In genomic region chr1:26853156-26853555, GRCh38 we compare ENCODE assay signal across 8 cellular contexts. TPM values are rescaled to one million over a fixed set of nuclear protein-coding genes. Genes with fewer than 3 reads are reported as not detected.
A peak's percentile ranks its signal among the peaks of the same experiment; 100 is the strongest.
DNase-seq lines count a peak whose midpoint lies in the region; ATAC-seq and TF ChIP-seq lines count a peak whose summit lies in the region.

No MANE protein-coding gene starts in this region.

- H3K36me3 Mint-ChIP-seq in activated CD8-positive, alpha-beta T cell treated with anti-CD3 and anti-CD28 coated beads for 36 hours (ENCODE audit: low read depth): peaks cover 47% of the 10 kb centered on the region
- peaks cover 43% of the 10 kb centered on the region for H3K36me3 Mint-ChIP-seq in mesothelial cell of epicardium

- H3K27me3 ChIP-seq in BE2C: no peaks in the 10 kb centered on the region
- H3K27me3 ChIP-seq in H7 (ENCODE audit: control insufficient read depth, insufficient read depth, low read length): no peaks in the 10 kb centered on the region
- no peaks in the 10 kb centered on the region for H3K27me3 ChIP-seq in effector memory CD4-positive, alpha-beta T cell (replicated peaks; ENCODE audit: control insufficient read depth, insufficient read depth, low read length, poor library complexity, severe bottlenecking)

- no peak overlapping the region for H3K4me3 Mint-ChIP-seq in activated CD8-positive, alpha-beta T cell treated with anti-CD3 and anti-CD28 coated beads for 36 hours
- H3K4me3 Mint-ChIP-seq in mesothelial cell of epicardium: no peak overlapping the region

- no peaks in the 10 kb centered on the region for H3K9me3 Mint-ChIP-seq in activated CD8-positive, alpha-beta T cell treated with anti-CD3 and anti-CD28 coated beads for 36 hours
- no peaks in the 10 kb centered on the region for H3K9me3 Mint-ChIP-seq in mesothelial cell of epicardium

- no peaks in the 10 kb centered on the region for H3K4me1 ChIP-seq in BE2C
- H3K4me1 ChIP-seq in effector memory CD4-positive, alpha-beta T cell (ENCODE audit: control insufficient read depth, insufficient read depth, low read length, poor library complexity, severe bottlenecking): no peaks in the 10 kb centered on the region

- POLR2A ChIA-PET in activated CD8-positive, alpha-beta T cell treated with anti-CD3 and anti-CD28 coated beads for 36 hours (lab: Charles Lee): no interaction called here

- no peaks in the 10 kb centered on the region for H3K9me3 ChIP-seq in BE2C
- H3K9me3 ChIP-seq in effector memory CD4-positive, alpha-beta T cell (ENCODE audit: control insufficient read depth, low read length): no peaks in the 10 kb centered on the region

- no peak overlapping the region for H3K4me3 ChIP-seq in BE2C (ENCODE audit: low read depth, low read length)
- H3K4me3 ChIP-seq in H7 (ENCODE audit: insufficient read depth, low read depth, low read length): no peak overlapping the region
- H3K4me3 ChIP-seq in effector memory CD4-positive, alpha-beta T cell (ENCODE audit: insufficient read depth, low read depth, low read length, poor library complexity, severe bottlenecking): no peak overlapping the region

- peak; percentile 72 for ATAC-seq in activated CD8-positive, alpha-beta T cell treated with anti-CD3 and anti-CD28 coated beads for 36 hours
- no peak for ATAC-seq in HG03521 (IDR thresholded peaks at IDR 0.05; ENCODE audit: unreplicated experiment)

- H3K27ac ChIP-seq in effector memory CD4-positive, alpha-beta T cell (ENCODE audit: insufficient read depth, low read length, poor library complexity, severe bottlenecking): no peak overlapping the region

- H3K27ac Mint-ChIP-seq in activated CD8-positive, alpha-beta T cell treated with anti-CD3 and anti-CD28 coated beads for 36 hours: no peak overlapping the region
- no peak overlapping the region for H3K27ac Mint-ChIP-seq in mesothelial cell of epicardium

- DNase-seq in BE2C: peak; percentile 86
- DNase-seq in H7: peak; percentile 93
- DNase-seq in NCI-H774 (lab: John Stamatoyannopoulos, UW): peak; percentile 15
- peak; percentile 82 for DNase-seq in activated CD8-positive, alpha-beta T cell treated with anti-CD3 and anti-CD28 coated beads for 36 hours
- peak; percentile 57 to 68 (median 58) for DNase-seq in effector memory CD4-positive, alpha-beta T cell
- peak; percentile 63 to 84 for DNase-seq in mesothelial cell of epicardium (ENCODE audit: low spot score in 2 of 2, unreplicated experiment in 2 of 2)
- DNase-seq in stimulated activated CD8-positive, alpha-beta memory T cell treated with anti-CD3 and anti-CD28 coated beads, Interleukin-4, amount 100 ng/mL, for 1 hour (ENCODE audit: low read depth in 2 of 2, low spot score in 1 of 2): peak; percentile 71 to 73

- CTCF ChIA-PET in activated CD8-positive, alpha-beta T cell treated with anti-CD3 and anti-CD28 coated beads for 36 hours (lab: Charles Lee): interaction anchor here (1.5 kb wide), 1 partner anchor 30 kb away, joined by 3 read pairs; no protein-coding TSS in a partner anchor

- TF ChIP-seq CTCF in BE2C (IDR thresholded peaks at IDR 0.05; ENCODE audit: low read depth, low read length) (peak; percentile 79), mesothelial cell of epicardium (IDR thresholded peaks at IDR 0.05; ENCODE audit: unreplicated experiment) (peak; percentile 61)
- TF ChIP-seq CTCF in activated CD8-positive, alpha-beta T cell treated with anti-CD3 and anti-CD28 coated beads for 36 hours (IDR thresholded peaks at IDR 0.05): peak; percentile 76

- peaks cover 3% of the 10 kb centered on the region; the same call in 1 of the 2 replicates for H3K36me3 ChIP-seq in BE2C
- H3K36me3 ChIP-seq in H7 (replicated peaks; ENCODE audit: control insufficient read depth, insufficient read depth, low read length): peaks cover 18% of the 10 kb centered on the region
- H3K36me3 ChIP-seq in effector memory CD4-positive, alpha-beta T cell (ENCODE audit: control insufficient read depth, insufficient read depth, low read length): peaks cover 96% of the 10 kb centered on the region

- intact Hi-C loops in activated CD8-positive, alpha-beta T cell treated with anti-CD3 and anti-CD28 coated beads for 36 hours (cut with micrococcal nuclease): loop anchor here (5.0 kb wide), 1 partner anchor 34 kb away; no protein-coding TSS in a partner anchor

- H3K4me1 Mint-ChIP-seq in activated CD8-positive, alpha-beta T cell treated with anti-CD3 and anti-CD28 coated beads for 36 hours (ENCODE audit: low read depth): no peaks in the 10 kb centered on the region
- peaks cover 11% of the 10 kb centered on the region for H3K4me1 Mint-ChIP-seq in mesothelial cell of epicardium

- H3K27me3 Mint-ChIP-seq in activated CD8-positive, alpha-beta T cell treated with anti-CD3 and anti-CD28 coated beads for 36 hours: no peaks in the 10 kb centered on the region
- no peaks in the 10 kb centered on the region for H3K27me3 Mint-ChIP-seq in mesothelial cell of epicardium (ENCODE audit: low read depth)

RNA-seq across cellular contexts. Expression of gene SFN, which starts 9.8 kb away (rescaled TPM):
- not detected for polyA plus RNA-seq in BE2C (2012; ENCODE audit: insufficient read depth, insufficient read length, low read depth)
- 7.5 and 11.3 TPM in 2 replicates for total RNA-seq in H7 (2014; rRNA removed; shearing (Covaris generic))
- total RNA-seq in activated CD8-positive, alpha-beta T cell treated with anti-CD3 and anti-CD28 coated beads for 36 hours: under 1 TPM; 0.47 to 0.59 TPM
- total RNA-seq in mesothelial cell of epicardium: 2.7 to 4.4 TPM (median 3.8 TPM) in 3 replicates

RNA-seq across cellular contexts. Expression of gene ZDHHC18, which starts 26.7 kb away (rescaled TPM):
- 17.7 TPM for polyA plus RNA-seq in BE2C (2012; ENCODE audit: insufficient read depth, insufficient read length, low read depth)
- total RNA-seq in H7 (2014; rRNA removed; shearing (Covaris generic)): 45.5 and 50.0 TPM in 2 replicates
- 10 to 100 TPM; 55.0 to 61.3 TPM for total RNA-seq in activated CD8-positive, alpha-beta T cell treated with anti-CD3 and anti-CD28 coated beads for 36 hours
- 25.8 to 28.8 TPM (median 28.4 TPM) in 3 replicates for total RNA-seq in mesothelial cell of epicardium

RNA-seq across cellular contexts. Expression of gene GPN2, which starts 36.9 kb away (rescaled TPM):
- polyA plus RNA-seq in BE2C (2012; ENCODE audit: insufficient read depth, insufficient read length, low read depth): 22.0 TPM
- total RNA-seq in H7 (2014; rRNA removed; shearing (Covaris generic)): 40.3 and 61.9 TPM in 2 replicates
- total RNA-seq in activated CD8-positive, alpha-beta T cell treated with anti-CD3 and anti-CD28 coated beads for 36 hours: 10 to 100 TPM; 45.9 to 47.9 TPM
- 31.1 to 33.4 TPM (median 32.3 TPM) in 3 replicates for total RNA-seq in mesothelial cell of epicardium

RNA-seq across cellular contexts. Expression of gene GPATCH3, which starts 47.1 kb away (rescaled TPM):
- polyA plus RNA-seq in BE2C (2012; ENCODE audit: insufficient read depth, insufficient read length, low read depth): 7.7 TPM
- total RNA-seq in H7 (2014; rRNA removed; shearing (Covaris generic)): 16.1 and 23.7 TPM in 2 replicates
- total RNA-seq in activated CD8-positive, alpha-beta T cell treated with anti-CD3 and anti-CD28 coated beads for 36 hours: 1 to 10 TPM; 8.7 to 9.6 TPM
- 19.5 to 23.5 TPM (median 19.8 TPM) in 3 replicates for total RNA-seq in mesothelial cell of epicardium

Comparison
In these comparisons a context has a peak if more than half of its experiments do, and no peak if none do; other contexts are left out.
1. DNase-seq: peak in every context shown above with its lines; median percentile 93 in H7; 86 in BE2C; 82 in activated CD8-positive, alpha-beta T cell treated with anti-CD3 and anti-CD28 coated beads for 36 hours; 74 in mesothelial cell of epicardium; 72 in stimulated activated CD8-positive, alpha-beta memory T cell treated with anti-CD3 and anti-CD28 coated beads, Interleukin-4, amount 100 ng/mL, for 1 hour; 58 in effector memory CD4-positive, alpha-beta T cell; 15 in NCI-H774.